ENCODE assay signal across 9 cellular contexts in the genomic region with DNA sequence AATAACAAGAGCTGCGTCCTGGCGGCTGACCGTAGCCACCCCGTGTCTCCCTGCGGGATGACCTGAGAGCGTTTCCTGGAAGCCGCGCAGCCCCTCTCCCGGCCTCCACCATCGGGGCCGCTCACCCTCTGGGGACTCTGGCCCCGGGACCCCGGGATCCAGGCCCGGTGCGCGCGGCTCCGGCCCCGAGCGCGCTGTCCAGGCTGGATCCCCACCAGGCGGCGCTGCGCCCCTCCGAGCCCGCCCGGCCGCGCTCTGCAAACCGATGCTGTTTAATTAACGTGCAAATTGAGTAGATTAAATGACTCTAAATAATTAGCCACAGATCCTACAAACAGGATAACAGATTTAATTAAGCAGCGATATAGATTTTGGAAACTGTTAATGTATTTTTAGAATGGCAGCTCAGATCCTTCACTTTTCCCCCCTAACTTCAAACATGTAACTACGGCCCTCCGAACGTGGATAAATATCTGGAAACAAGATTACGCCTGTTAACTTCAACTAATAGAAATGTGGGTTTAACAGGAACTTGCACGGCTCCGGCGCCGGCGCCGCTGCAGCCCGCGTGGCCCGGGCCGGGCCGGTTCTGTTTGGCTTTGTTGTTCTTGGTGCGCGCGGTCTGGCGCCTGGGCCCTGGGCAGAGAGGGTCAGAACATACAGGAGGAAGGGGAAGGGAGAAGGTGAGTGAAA. TPM values are rescaled to one million over a fixed set of nuclear protein-coding genes. Genes with fewer than 3 reads are reported as not detected.
DNase-seq lines count a peak whose midpoint lies in the region; ATAC-seq and TF ChIP-seq lines count a peak whose summit lies in the region.
"Had no signal": no experiment of that assay in that cellular context is flagged by ENCODE, and none has a peak within 500 bp of the region (broad histone marks: within the 10 kb centered on the region; RNA-seq: fewer than 3 reads in every experiment).

No MANE protein-coding gene starts in this region.

- H3K27me3 ChIP-seq in liver (ENCODE audit: control insufficient read depth in 4 of 4, insufficient read depth in 4 of 4, low read length in 3 of 4) (peaks cover 10 to 25% (median 18%) of the 10 kb centered on the region in 4 donors), testis (no peaks in the 10 kb centered on the region)

- H3K9me3 ChIP-seq in liver (ENCODE audit: control insufficient read depth in 4 of 4, low read length in 3 of 4) (no peaks in the 10 kb centered on the region), testis (no peaks in the 10 kb centered on the region)

- peak; percentile 39 to 58 for TF ChIP-seq RAD21 in liver (IDR thresholded peaks at IDR 0.05)

- peak; percentile 77 for TF ChIP-seq CTCF in astrocyte of the spinal cord (IDR thresholded peaks at IDR 0.05; ENCODE audit: low read depth, low read length)
- peak; percentile 55 for TF ChIP-seq CTCF in liver (IDR thresholded peaks at IDR 0.05; ENCODE audit: low read depth, low read length, missing input control)
- TF ChIP-seq CTCF in testis (IDR thresholded peaks at IDR 0.05), result peak; percentile 62 to 77 (median 68)

- peaks cover 0 to 5% (median 1%) of the 10 kb centered on the region in 4 donors for H3K4me1 ChIP-seq in liver (ENCODE audit: control insufficient read depth in 4 of 4, insufficient read depth in 4 of 4, low read length in 3 of 4)
- no peaks in the 10 kb centered on the region for H3K4me1 ChIP-seq in testis

- H3K36me3 ChIP-seq in liver (ENCODE audit: control insufficient read depth in 4 of 4, insufficient read depth in 3 of 4, low read depth in 1 of 4, low read length in 3 of 4) (no peaks in the 10 kb centered on the region), testis (ENCODE audit: low read depth, missing control alignments) (no peaks in the 10 kb centered on the region)

- H3K27ac ChIP-seq in liver (ENCODE audit: low read depth in 1 of 2, low read length in 2 of 2) (no peak overlapping the region), testis (no peak overlapping the region)

- H3K9ac ChIP-seq in liver (ENCODE audit: low read depth in 1 of 2, low read length in 2 of 2), result no peak overlapping the region

- no peak for ATAC-seq in HG03095 (IDR thresholded peaks at IDR 0.05; ENCODE audit: unreplicated experiment)

- in situ Hi-C loops in SK-MEL-5 (cut with HindIII; ENCODE audit: low pct_unique_long_range_greater_than_20kb, low sequenced_read_pairs), result no loop called here
- in situ Hi-C loops in astrocyte of the spinal cord (cut with HindIII; ENCODE audit: low sequenced_read_pairs), result no loop called here

- H3K4me3 ChIP-seq in astrocyte of the spinal cord (ENCODE audit: low read depth, low read length), result no peak overlapping the region
- H3K4me3 ChIP-seq in liver (ENCODE audit: low read depth in 1 of 3, low read length in 3 of 3), result no peak overlapping the region
- no peak overlapping the region for H3K4me3 ChIP-seq in testis

- DNase-seq in ELR (ENCODE audit: low read depth) (peak; percentile 38), SK-MEL-5 (ENCODE audit: low read depth, low spot score) (peak; percentile 43), astrocyte of the spinal cord (ENCODE audit: low read depth, low spot score) (no peak), testis (no peak), NCI-H128 (lab: John Stamatoyannopoulos, UW; ENCODE audit: unreplicated experiment) (no peak), NCI-H187 treated with DMSO at 0.1 percent for 48 hours (lab: John Stamatoyannopoulos, UW) (no peak)

- intact Hi-C loops in testis (cut with DNase I; ENCODE audit: low total_unique reads), result no loop called here

- 9% methylated on average over 51 of the region's 51 CpGs for WGBS in liver
- 9 to 11% methylated on average over 51 of the region's 51 CpGs for WGBS in testis, 2 donors

- TF ChIP-seq POLR2A in testis (IDR thresholded peaks at IDR 0.05), result no peak

TF ChIP-seq in liver, 16 proteins besides CTCF, POLR2A, EP300 and RAD21:
- TF ChIP-seq GABPA (IDR thresholded peaks at IDR 0.05 in 1 of 2, conservative IDR thresholded peaks at IDR 0.05 in 1 of 2) (no peak), FOXA2 (IDR thresholded peaks at IDR 0.05) (no peak), HNF4G (IDR thresholded peaks at IDR 0.05) (no peak), HNF4A (conservative IDR thresholded peaks at IDR 0.05) (no peak), RXRA (IDR thresholded peaks at IDR 0.05) (no peak), NR2F2 (IDR thresholded peaks at IDR 0.05) (no peak), EGR1 (IDR thresholded peaks at IDR 0.05; ENCODE audit: low read depth in 2 of 2) (no peak), FOXA1 (IDR thresholded peaks at IDR 0.05) (no peak), JUND (IDR thresholded peaks at IDR 0.05) (no peak), TAF1 (conservative IDR thresholded peaks at IDR 0.05) (no peak), YY1 (IDR thresholded peaks at IDR 0.05) (no peak), SP1 (IDR thresholded peaks at IDR 0.05) (no peak)
- TF ChIP-seq, protein P1, sequence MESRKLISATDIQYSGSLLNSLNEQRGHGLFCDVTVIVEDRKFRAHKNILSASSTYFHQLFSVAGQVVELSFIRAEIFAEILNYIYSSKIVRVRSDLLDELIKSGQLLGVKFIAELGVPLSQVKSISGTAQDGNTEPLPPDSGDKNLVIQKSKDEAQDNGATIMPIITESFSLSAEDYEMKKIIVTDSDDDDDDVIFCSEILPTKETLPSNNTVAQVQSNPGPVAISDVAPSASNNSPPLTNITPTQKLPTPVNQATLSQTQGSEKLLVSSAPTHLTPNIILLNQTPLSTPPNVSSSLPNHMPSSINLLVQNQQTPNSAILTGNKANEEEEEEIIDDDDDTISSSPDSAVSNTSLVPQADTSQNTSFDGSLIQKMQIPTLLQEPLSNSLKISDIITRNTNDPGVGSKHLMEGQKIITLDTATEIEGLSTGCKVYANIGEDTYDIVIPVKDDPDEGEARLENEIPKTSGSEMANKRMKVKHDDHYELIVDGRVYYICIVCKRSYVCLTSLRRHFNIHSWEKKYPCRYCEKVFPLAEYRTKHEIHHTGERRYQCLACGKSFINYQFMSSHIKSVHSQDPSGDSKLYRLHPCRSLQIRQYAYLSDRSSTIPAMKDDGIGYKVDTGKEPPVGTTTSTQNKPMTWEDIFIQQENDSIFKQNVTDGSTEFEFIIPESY (IDR thresholded peaks at IDR 0.05), result no peak
- TF ChIP-seq, protein P2, sequence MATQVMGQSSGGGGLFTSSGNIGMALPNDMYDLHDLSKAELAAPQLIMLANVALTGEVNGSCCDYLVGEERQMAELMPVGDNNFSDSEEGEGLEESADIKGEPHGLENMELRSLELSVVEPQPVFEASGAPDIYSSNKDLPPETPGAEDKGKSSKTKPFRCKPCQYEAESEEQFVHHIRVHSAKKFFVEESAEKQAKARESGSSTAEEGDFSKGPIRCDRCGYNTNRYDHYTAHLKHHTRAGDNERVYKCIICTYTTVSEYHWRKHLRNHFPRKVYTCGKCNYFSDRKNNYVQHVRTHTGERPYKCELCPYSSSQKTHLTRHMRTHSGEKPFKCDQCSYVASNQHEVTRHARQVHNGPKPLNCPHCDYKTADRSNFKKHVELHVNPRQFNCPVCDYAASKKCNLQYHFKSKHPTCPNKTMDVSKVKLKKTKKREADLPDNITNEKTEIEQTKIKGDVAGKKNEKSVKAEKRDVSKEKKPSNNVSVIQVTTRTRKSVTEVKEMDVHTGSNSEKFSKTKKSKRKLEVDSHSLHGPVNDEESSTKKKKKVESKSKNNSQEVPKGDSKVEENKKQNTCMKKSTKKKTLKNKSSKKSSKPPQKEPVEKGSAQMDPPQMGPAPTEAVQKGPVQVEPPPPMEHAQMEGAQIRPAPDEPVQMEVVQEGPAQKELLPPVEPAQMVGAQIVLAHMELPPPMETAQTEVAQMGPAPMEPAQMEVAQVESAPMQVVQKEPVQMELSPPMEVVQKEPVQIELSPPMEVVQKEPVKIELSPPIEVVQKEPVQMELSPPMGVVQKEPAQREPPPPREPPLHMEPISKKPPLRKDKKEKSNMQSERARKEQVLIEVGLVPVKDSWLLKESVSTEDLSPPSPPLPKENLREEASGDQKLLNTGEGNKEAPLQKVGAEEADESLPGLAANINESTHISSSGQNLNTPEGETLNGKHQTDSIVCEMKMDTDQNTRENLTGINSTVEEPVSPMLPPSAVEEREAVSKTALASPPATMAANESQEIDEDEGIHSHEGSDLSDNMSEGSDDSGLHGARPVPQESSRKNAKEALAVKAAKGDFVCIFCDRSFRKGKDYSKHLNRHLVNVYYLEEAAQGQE (IDR thresholded peaks at IDR 0.05), result no peak
- TF ChIP-seq, protein P3, sequence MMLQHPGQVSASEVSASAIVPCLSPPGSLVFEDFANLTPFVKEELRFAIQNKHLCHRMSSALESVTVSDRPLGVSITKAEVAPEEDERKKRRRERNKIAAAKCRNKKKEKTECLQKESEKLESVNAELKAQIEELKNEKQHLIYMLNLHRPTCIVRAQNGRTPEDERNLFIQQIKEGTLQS (IDR thresholded peaks at IDR 0.05), result no peak
- TF ChIP-seq, protein P4, sequence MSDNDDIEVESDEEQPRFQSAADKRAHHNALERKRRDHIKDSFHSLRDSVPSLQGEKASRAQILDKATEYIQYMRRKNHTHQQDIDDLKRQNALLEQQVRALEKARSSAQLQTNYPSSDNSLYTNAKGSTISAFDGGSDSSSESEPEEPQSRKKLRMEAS (IDR thresholded peaks at IDR 0.05), result no peak
TF ChIP-seq in liver: peak in this region for 0.

RNA-seq across cellular contexts. Expression of a gene that starts 7.1 kb away (rescaled TPM):
- not detected in 2 replicates for total RNA-seq in SK-MEL-5 (2014; rRNA removed; shearing (Covaris generic))
- not detected in 2 replicates for polyA plus RNA-seq in SK-MEL-5 (2015; cell fraction: cytosol; rRNA removed)
- polyA plus RNA-seq in SK-MEL-5 (2015; cell fraction: nucleus; rRNA removed), result 0.16 TPM in 1 of 2 replicates, not detected in the other
- total RNA-seq in liver (not detected), testis (under 1 TPM in 1 of 2 donors, not detected in 1; 0.24 TPM)
- polyA plus RNA-seq in liver (not detected), testis (ENCODE audit: insufficient read depth, low read depth, low replicate concordance) (not detected)
- total RNA-seq: glomerular endothelial cell had no signal

Comparison
In these comparisons a context has a peak if more than half of its experiments do, and no peak if none do; other contexts are left out.
1. DNase-seq: peak in ELR (single experiment) and SK-MEL-5 (single experiment); none in astrocyte of the spinal cord (single experiment), testis (single experiment), NCI-H128 (single experiment) and NCI-H187 treated with DMSO at 0.1 percent for 48 hours (single experiment).
2. Peak in every context shown above with its lines, with median percentiles within 50 percentile points of each other: CTCF ChIP-seq.